ENCODE assay signal across 24 cellular contexts in genomic region chr1:223752721-223753515, GRCh38. TPM values are rescaled to one million over a fixed set of nuclear protein-coding genes. Genes with fewer than 3 reads are reported as not detected.
A peak's percentile ranks its signal among the peaks of the same experiment; 100 is the strongest.
DNase-seq lines count a peak whose midpoint lies in the region; ATAC-seq and TF ChIP-seq lines count a peak whose summit lies in the region.
"Had no signal": no experiment of that assay in that cellular context is flagged by ENCODE, and none has a peak within 500 bp of the region (broad histone marks: within the 10 kb centered on the region; RNA-seq: fewer than 3 reads in every experiment).

No MANE protein-coding gene starts in this region.

- CTCF ChIA-PET in WTC11 (lab: Charles Lee) = interaction anchor here (0.5 to 2.2 kb wide), 4 partner anchors 23 to 57 kb away, joined by 3 to 10 read pairs (median 6); partner anchors contain the start of gene CAPN2

- intact Hi-C loops in CD14-positive monocyte (cut with micrococcal nuclease) = no loop called here

- TF ChIP-seq CTCF in CD14-positive monocyte (IDR thresholded peaks at IDR 0.05) (no peak), WTC11 (IDR thresholded peaks at IDR 0.05) (no peak)

- peaks cover 85 to 90% of the 10 kb centered on the region in 2 donors for H3K36me3 Mint-ChIP-seq in CD14-positive monocyte
- H3K36me3 Mint-ChIP-seq in WTC11 = no peaks in the 10 kb centered on the region

- H3K4me1 Mint-ChIP-seq in CD14-positive monocyte = peaks cover 20% of the 10 kb centered on the region
- H3K4me1 Mint-ChIP-seq in WTC11 = peaks cover 20% of the 10 kb centered on the region

- POLR2A ChIA-PET in WTC11 (lab: Charles Lee) = interaction anchor here (1.3 kb wide), 1 partner anchor 11 kb away, joined by 3 read pairs; no protein-coding TSS in a partner anchor

- peak overlapping the region; percentile 13 to 86 (median 72) for H3K27ac Mint-ChIP-seq in CD14-positive monocyte
- H3K27ac Mint-ChIP-seq in WTC11 = peak overlapping the region; percentile 84; the same call in 1 of the 2 replicates
- H3K27ac Mint-ChIP-seq: activated CD4-positive, alpha-beta T cell treated with anti-CD3 and anti-CD28 coated beads, Interleukin-2, amount 10 ng/mL, durations not matched to agents 7 days and 5 days; CD4-positive, alpha-beta T cell; mesothelial cell of epicardium; nephron; T-helper 17 cell had no signal

- H3K4me3 Mint-ChIP-seq in CD14-positive monocyte (no peak overlapping the region), WTC11 (no peak overlapping the region)
- H3K4me3 Mint-ChIP-seq: activated CD4-positive, alpha-beta T cell treated with anti-CD3 and anti-CD28 coated beads, Interleukin-2, amount 10 ng/mL, durations not matched to agents 7 days and 5 days; CD4-positive, alpha-beta T cell; immature natural killer cell; mesothelial cell of epicardium; nephron; T-helper 17 cell had no signal

- peak; percentile 73 for ATAC-seq in WTC11
- ATAC-seq in GM21528 (IDR thresholded peaks at IDR 0.05; ENCODE audit: low FRiP score, unreplicated experiment) = no peak
- ATAC-seq in GM18867 (IDR thresholded peaks at IDR 0.05; ENCODE audit: unreplicated experiment) = no peak
- ATAC-seq: left lobe of liver, T-helper 17 cell had no signal

- H3K9me3 Mint-ChIP-seq in CD14-positive monocyte (no peaks in the 10 kb centered on the region), WTC11 (no peaks in the 10 kb centered on the region)
- H3K9me3 Mint-ChIP-seq: activated CD4-positive, alpha-beta T cell treated with anti-CD3 and anti-CD28 coated beads, Interleukin-2, amount 10 ng/mL, durations not matched to agents 7 days and 5 days; CD4-positive, alpha-beta T cell; immature natural killer cell; mesothelial cell of epicardium; nephron had no signal

- H3K27me3 Mint-ChIP-seq in CD14-positive monocyte (ENCODE audit: low read depth in 3 of 3) = peaks cover 0 to 2% (median 1%) of the 10 kb centered on the region in 3 donors
- H3K27me3 Mint-ChIP-seq in WTC11 (ENCODE audit: low read depth) = peaks cover 14% of the 10 kb centered on the region
- H3K27me3 Mint-ChIP-seq: activated CD4-positive, alpha-beta T cell treated with anti-CD3 and anti-CD28 coated beads, Interleukin-2, amount 10 ng/mL, durations not matched to agents 7 days and 5 days; CD4-positive, alpha-beta T cell; T-helper 17 cell had no signal

- DNase-seq in CD14-positive monocyte (ENCODE audit: low spot score) = no peak
- peak; percentile 81 for DNase-seq in ELF-1 (ENCODE audit: low read depth, low spot score)
- peak; percentile 75 for DNase-seq in WTC11 (ENCODE audit: low spot score)
- DNase-seq in iPS-NIHi11 (ENCODE audit: low spot score) = peak; percentile 81
- DNase-seq in NK-92 (lab: John Stamatoyannopoulos, UW; ENCODE audit: unreplicated experiment) = no peak
- DNase-seq: activated CD4-positive, alpha-beta T cell treated with anti-CD3 and anti-CD28 coated beads, Interleukin-2, amount 10 ng/mL, durations not matched to agents 7 days and 5 days; activated effector memory CD4-positive, alpha-beta T cell treated with Interleukin-2 at 50 U/mL for 16 hours; CD4-positive, alpha-beta T cell; DMS153; GDM1; HCEC 1CT; immature natural killer cell; NCI-H1048; NCI-H1930; NCI-H446 treated with DMSO at 0.1 percent for 48 hours; NK-92 treated with Interleukin-12 subunit alpha and Interleukin-12 subunit beta, amount 100 ng/mL, for 24 hours; T-helper 17 cell; testis; uterus had no signal

TF ChIP-seq in WTC11, 78 proteins besides CTCF, POLR2A, EP300 and RAD21:
- TF ChIP-seq ESRRA (CRISPR knock-in tag; IDR thresholded peaks at IDR 0.05; ENCODE audit: borderline replicate concordance) (peak; percentile 88; the same call in 1 of the 2 replicates), ETV6 (CRISPR knock-in tag; IDR thresholded peaks at IDR 0.05) (0 out of 2 replicates have a peak, but pooled peaks have one; percentile 38), ZNF425 (CRISPR knock-in tag; conservative IDR thresholded peaks at IDR 0.05) (no peak), PRDM15 (CRISPR knock-in tag; IDR thresholded peaks at IDR 0.05) (peak; percentile 95), SOX15 (CRISPR knock-in tag; IDR thresholded peaks at IDR 0.05) (no peak), HMGA2 (CRISPR knock-in tag; IDR thresholded peaks at IDR 0.05) (no peak)

RNA-seq across cellular contexts. Expression of gene CAPN2, which starts 40.6 kb away (rescaled TPM):
- polyA plus RNA-seq in CD14-positive monocyte = 100 to 1,000 TPM; 127 to 182 TPM
- total RNA-seq in WTC11 (2021) = 21.3 to 24.6 TPM (median 24.2 TPM) in 3 replicates

Comparison
In these comparisons a context has a peak if more than half of its experiments do, and no peak if none do; other contexts are left out.
1. DNase-seq: peak in ELF-1 (single experiment), WTC11 (single experiment) and iPS-NIHi11 (single experiment); none in CD14-positive monocyte (single experiment) and NK-92 (single experiment).